ENCODE assay signal across 1 cellular context in genomic region chr14:23114669-23115491, GRCh38.
TF ChIP-seq lines count a peak whose summit lies in the region.

No MANE protein-coding gene starts in this region.

TF ChIP-seq in H1, 55 proteins besides CTCF, POLR2A, EP300 and RAD21:
- TF ChIP-seq SP4 (IDR thresholded peaks at IDR 0.05; ENCODE audit: low read length) (no peak), CBX8 (IDR thresholded peaks at IDR 0.05; ENCODE audit: borderline replicate concordance, low read depth, low read length) (no peak), MAFK (IDR thresholded peaks at IDR 0.05; ENCODE audit: low read depth, low read length) (no peak), HDAC6 (IDR thresholded peaks at IDR 0.05; ENCODE audit: low read depth, low read length) (no peak), KDM4A (IDR thresholded peaks at IDR 0.05; ENCODE audit: low read depth, low read length, severe bottlenecking) (no peak), SRF (IDR thresholded peaks at IDR 0.05; ENCODE audit: low read depth, low read length) (no peak), POU5F1 (IDR thresholded peaks at IDR 0.05; ENCODE audit: low read depth, low read length) (no peak), CBX5 (IDR thresholded peaks at IDR 0.05; ENCODE audit: low read depth, low read length) (no peak), SAP30 (IDR thresholded peaks at IDR 0.05; ENCODE audit: insufficient read depth, insufficient replicate concordance, low read length) (no peak), E2F6 (IDR thresholded peaks at IDR 0.05) (no peak), NANOG (IDR thresholded peaks at IDR 0.05; ENCODE audit: insufficient read depth, low read depth, low read length, poor library complexity, severe bottlenecking) (no peak), TAF1 (IDR thresholded peaks at IDR 0.05; ENCODE audit: low read depth, low read length) (no peak)
